Comparison of ENCODE assay signal across 1 cellular context in genomic region chr18:36095936-36096519, GRCh38.
TF ChIP-seq lines count a peak whose summit lies in the region.

No MANE protein-coding gene starts in this region.

TF ChIP-seq in H1, 55 proteins besides CTCF, POLR2A, EP300 and RAD21 (continued from another document):
- TF ChIP-seq USF2 (IDR thresholded peaks at IDR 0.05; ENCODE audit: low read length) (no peak), EGR1 (IDR thresholded peaks at IDR 0.05; ENCODE audit: borderline replicate concordance, low read depth, low read length) (no peak), CTBP2 (IDR thresholded peaks at IDR 0.05; ENCODE audit: borderline replicate concordance, insufficient read depth, insufficient read length, low read length) (no peak), POU5F1 (IDR thresholded peaks at IDR 0.05; ENCODE audit: low read depth, low read length) (no peak), BRCA1 (IDR thresholded peaks at IDR 0.05; ENCODE audit: low read depth, low read length) (no peak), KDM1A (IDR thresholded peaks at IDR 0.05; ENCODE audit: borderline replicate concordance, low read length) (no peak), POLR2AphosphoS5 (IDR thresholded peaks at IDR 0.05; ENCODE audit: low read depth, low read length) (no peak), RNF2 (IDR thresholded peaks at IDR 0.05; ENCODE audit: borderline replicate concordance, low read depth, low read length, missing control alignments, poor library complexity, severe bottlenecking) (no peak), JUND (IDR thresholded peaks at IDR 0.05; ENCODE audit: low read length) (no peak)
